In the genomic region with DNA sequence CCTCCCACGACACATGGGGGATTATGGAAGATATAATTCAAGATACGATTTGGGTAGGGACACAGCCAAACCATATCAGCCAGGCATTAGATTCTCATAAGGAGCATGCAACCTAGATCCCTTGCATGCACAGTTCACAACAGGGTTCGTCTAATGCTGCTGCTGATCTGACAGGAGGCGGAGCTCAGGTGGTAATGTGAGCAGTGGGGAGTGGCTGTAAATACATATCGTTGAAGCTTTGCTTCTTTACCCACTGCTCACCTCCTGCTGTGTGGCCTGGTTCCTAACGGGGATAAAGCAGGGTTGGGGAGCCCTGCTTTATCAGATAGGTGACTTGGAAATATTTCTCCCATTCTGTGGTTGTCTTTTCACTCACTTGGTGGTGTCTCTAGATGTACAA, we compare ENCODE assay signal across 17 cellular contexts. TPM values are rescaled to one million over a fixed set of nuclear protein-coding genes. Genes with fewer than 3 reads are reported as not detected.
DNase-seq lines count a peak whose midpoint lies in the region; ATAC-seq and TF ChIP-seq lines count a peak whose summit lies in the region.
"Had no signal": no experiment of that assay in that cellular context is flagged by ENCODE, and none has a peak within 500 bp of the region (broad histone marks: within the 10 kb centered on the region; RNA-seq: fewer than 3 reads in every experiment).

No MANE protein-coding gene starts in this region.

- peak; percentile 79 for ATAC-seq in GM23338
- peak; percentile 73 for ATAC-seq in WTC11
- ATAC-seq: CD8-positive, alpha-beta T cell; HepG2 had no signal

- no peak overlapping the region for H2BK5ac ChIP-seq in neuronal stem cell (ENCODE audit: low read length)

- H2AFZ ChIP-seq in GM23338, result no peak overlapping the region
- H2AFZ ChIP-seq in neuronal stem cell (ENCODE audit: low read length), result no peak overlapping the region

- no peak overlapping the region for H2BK12ac ChIP-seq in neuronal stem cell (ENCODE audit: low read length)

- H3K36me3 Mint-ChIP-seq in GM23338 (ENCODE audit: low read depth), result peaks cover 9% of the 10 kb centered on the region
- peaks cover 5% of the 10 kb centered on the region; the same call in 1 of the 2 replicates for H3K36me3 Mint-ChIP-seq in WTC11
- H3K36me3 Mint-ChIP-seq: CD8-positive, alpha-beta T cell had no signal

- no peak overlapping the region for H2BK15ac ChIP-seq in neuronal stem cell (ENCODE audit: low read length)

- H3K23ac ChIP-seq in neuronal stem cell (ENCODE audit: low read depth, low read length, poor library complexity), result no peak overlapping the region

- H3K79me1 ChIP-seq in neuronal stem cell (ENCODE audit: low read depth, low read length), result peaks cover 1% of the 10 kb centered on the region

- H3K27me3 Mint-ChIP-seq in GM23338 (ENCODE audit: insufficient read depth, low read depth, poor library complexity) (no peaks in the 10 kb centered on the region), WTC11 (ENCODE audit: low read depth) (no peaks in the 10 kb centered on the region)

- H2BK120ac ChIP-seq in neuronal stem cell (ENCODE audit: low read depth, low read length), result no peak overlapping the region

- peaks cover 81% of the 10 kb centered on the region for H3K79me2 ChIP-seq in GM23338 (replicated peaks; ENCODE audit: insufficient read depth)

- H3K9me3 Mint-ChIP-seq in GM23338 (peaks cover 9% of the 10 kb centered on the region; the same call in 2 of the 3 replicates), WTC11 (peaks cover 5% of the 10 kb centered on the region)
- H3K9me3 Mint-ChIP-seq: CD8-positive, alpha-beta T cell; HFFc6; IgD-negative memory B cell had no signal

- no peaks in the 10 kb centered on the region for H3K9me2 ChIP-seq in GM23338 (ENCODE audit: insufficient read depth)

- H3K36me3 ChIP-seq in GM23338 (ENCODE audit: insufficient read depth), result no peaks in the 10 kb centered on the region
- H3K36me3 ChIP-seq in HEK293 (ENCODE audit: control insufficient read depth in 2 of 2, insufficient read depth in 1 of 2, low read length in 2 of 2), result no peaks in the 10 kb centered on the region
- no peaks in the 10 kb centered on the region for H3K36me3 ChIP-seq in neuronal stem cell (replicated peaks in 1 of 2; ENCODE audit: control insufficient read depth in 2 of 2, insufficient read depth in 2 of 2, low read length in 2 of 2)
- H3K36me3 ChIP-seq: BLaER1 treated with 17β-estradiol and CSF1 and Interleukin-3, amounts not matched to agents 10 nM and 100 nM had no signal

- no peak overlapping the region for H3K18ac ChIP-seq in neuronal stem cell (ENCODE audit: low read length)

- H4K91ac ChIP-seq in neuronal stem cell (ENCODE audit: low read depth, low read length, poor library complexity), result no peak overlapping the region

- no CpG with 5 or more reads among the region's 6 CpGs for WGBS in neuronal stem cell (ENCODE audit: extremely low coverage in 2 of 2, insufficient read length in 2 of 2, insufficient replicate concordance in 1 of 2), 2 donors

- CTCF ChIA-PET in HEK293 (lab: Yijun Ruan, JAX), result interaction anchor here (0.7 kb wide), 2 partner anchors 12 to 859 kb away, joined by 4 read pairs; no protein-coding TSS in a partner anchor
- CTCF ChIA-PET in WTC11 (lab: Charles Lee), result interaction anchor here (1.7 kb wide), 1 partner anchor 73 kb away, joined by 7 read pairs; a partner anchor contains a TSS

- TF ChIP-seq CTCF in GM23338 (conservative IDR thresholded peaks at IDR 0.05; ENCODE audit: low read depth in 2 of 2), result no peak
- no peak for TF ChIP-seq CTCF in HEK293 (tag by site-specific recombination; IDR thresholded peaks at IDR 0.05)
- TF ChIP-seq CTCF in WTC11 (IDR thresholded peaks at IDR 0.05), result no peak

- H3K4ac ChIP-seq in neuronal stem cell (ENCODE audit: low read length), result no peak overlapping the region

- H3K27me3 ChIP-seq in GM23338 (ENCODE audit: insufficient read depth) (no peaks in the 10 kb centered on the region), neuronal stem cell (ENCODE audit: control insufficient read depth in 3 of 3, insufficient read depth in 3 of 3, low read depth in 1 of 3, low read length in 3 of 3) (peaks cover 0 to 4% (median 0%) of the 10 kb centered on the region in 3 experiments)
- H3K27me3 ChIP-seq: BLaER1 treated with 17β-estradiol and CSF1 and Interleukin-3, amounts not matched to agents 10 nM and 100 nM had no signal

- H4K20me1 ChIP-seq in GM23338 (replicated peaks; ENCODE audit: insufficient read depth), result 0 out of 2 replicates have a peak, but pooled peaks cover 4% of the 10 kb centered on the region
- H4K20me1 ChIP-seq: BLaER1 treated with 17β-estradiol and CSF1 and Interleukin-3, amounts not matched to agents 10 nM and 100 nM had no signal

- H4K8ac ChIP-seq in neuronal stem cell (ENCODE audit: low read depth, low read length), result peak overlapping the region; percentile 72

- POLR2A ChIA-PET in HEK293 (lab: Yijun Ruan, JAX) (interaction anchor here (0.7 kb wide), 1 partner anchor 21 kb away, joined by 4 read pairs; no protein-coding TSS in a partner anchor), WTC11 (lab: Charles Lee) (interaction anchor here (0.6 to 0.7 kb wide), 2 partner anchors 33 to 65 kb away, joined by 3 to 4 read pairs; no protein-coding TSS in a partner anchor)

- H3K4me3 Mint-ChIP-seq in GM23338 (no peak overlapping the region), WTC11 (no peak overlapping the region)
- H3K4me3 Mint-ChIP-seq: B cell; CD8-positive, alpha-beta T cell; HFFc6; IgD-negative memory B cell had no signal

- H3K4me2 ChIP-seq in GM23338 (peak overlapping the region; percentile 13; the same call in 1 of the 2 replicates), neuronal stem cell (ENCODE audit: insufficient read depth, low read length, poor library complexity, severe bottlenecking) (no peak overlapping the region)
- H3K4me2 ChIP-seq: BLaER1 treated with 17β-estradiol and CSF1 and Interleukin-3, amounts not matched to agents 10 nM and 100 nM had no signal

- H3K14ac ChIP-seq in neuronal stem cell (ENCODE audit: low read length), result no peak overlapping the region

- H3K27ac ChIP-seq in GM23338 (ENCODE audit: low read depth) (peak overlapping the region; percentile 63), HEK293 (ENCODE audit: extremely low read depth, low read depth, low read length) (no peak overlapping the region), neuronal stem cell (replicated peaks; ENCODE audit: low read length) (no peak overlapping the region)
- H3K27ac ChIP-seq: BLaER1 treated with 17β-estradiol and CSF1 and Interleukin-3, amounts not matched to agents 10 nM and 100 nM had no signal

- H3K4me3 ChIP-seq in GM23338, result no peak overlapping the region
- no peak overlapping the region for H3K4me3 ChIP-seq in HEK293 (ENCODE audit: low read depth, low read length)
- no peak overlapping the region for H3K4me3 ChIP-seq in neuronal stem cell (ENCODE audit: low read length in 2 of 2)
- H3K4me3 ChIP-seq: BLaER1 treated with 17β-estradiol and CSF1 and Interleukin-3, amounts not matched to agents 10 nM and 100 nM had no signal

- H3K9ac ChIP-seq in neuronal stem cell (ENCODE audit: low read depth, low read length, poor library complexity), result no peak overlapping the region
- H3K9ac ChIP-seq: BLaER1 treated with 17β-estradiol and CSF1 and Interleukin-3, amounts not matched to agents 10 nM and 100 nM had no signal

- H3K27ac Mint-ChIP-seq in GM23338 (no peak overlapping the region), WTC11 (no peak overlapping the region)
- H3K27ac Mint-ChIP-seq: B cell; CD8-positive, alpha-beta T cell; HFFc6; IgD-negative memory B cell had no signal

- DNase-seq in GM23338 (ENCODE audit: low spot score) (peak; percentile 40), WTC11 (ENCODE audit: low spot score) (peak; percentile 26), neuronal stem cell (ENCODE audit: low spot score) (no peak), GOT3 (lab: John Stamatoyannopoulos, UW) (no peak), cerebellar cortex (ENCODE audit: low spot score) (no peak), NCI-H524 (lab: John Stamatoyannopoulos, UW) (no peak)
- DNase-seq: Calu3; CD8-positive, alpha-beta T cell; DMS79 treated with DMSO at 0.1 percent for 48 hours; GF-D8; HCEC 1CT; HFFc6 had no signal

- H3K4me1 Mint-ChIP-seq in GM23338 (peaks cover 12% of the 10 kb centered on the region), WTC11 (peaks cover 24% of the 10 kb centered on the region)
- H3K4me1 Mint-ChIP-seq: B cell had no signal

- no peak overlapping the region for H2AK5ac ChIP-seq in neuronal stem cell (ENCODE audit: low read depth, low read length)

- no peaks in the 10 kb centered on the region for H3K9me3 ChIP-seq in HEK293 (ENCODE audit: control insufficient read depth, insufficient read depth, low read depth, low read length)
- H3K9me3 ChIP-seq in neuronal stem cell (replicated peaks in 1 of 2; ENCODE audit: control insufficient read depth in 2 of 2, insufficient read depth in 1 of 2, low read depth in 1 of 2, low read length in 2 of 2), result peaks cover 0 to 2% of the 10 kb centered on the region in 2 donors

- H3K4me1 ChIP-seq in GM23338 (ENCODE audit: insufficient read depth) (peaks cover 19% of the 10 kb centered on the region), HEK293 (ENCODE audit: control insufficient read depth, insufficient read depth, low read length) (no peaks in the 10 kb centered on the region), neuronal stem cell (ENCODE audit: control insufficient read depth in 2 of 2, insufficient read depth in 1 of 2, low read depth in 1 of 2, low read length in 2 of 2) (no peaks in the 10 kb centered on the region)
- H3K4me1 ChIP-seq: BLaER1 treated with 17β-estradiol and CSF1 and Interleukin-3, amounts not matched to agents 10 nM and 100 nM had no signal

- no peaks in the 10 kb centered on the region for H3F3A ChIP-seq in GM23338 (replicated peaks; ENCODE audit: low read depth)

TF ChIP-seq in HEK293, 187 proteins besides CTCF, POLR2A, EP300 and RAD21 (continues in another document):
- TF ChIP-seq ZNF610 (tag by site-specific recombination; IDR thresholded peaks at IDR 0.05; ENCODE audit: borderline replicate concordance), result peak; percentile 99

TF ChIP-seq in WTC11, 78 proteins besides CTCF, POLR2A, EP300 and RAD21 (continues in another document):
- no peak for TF ChIP-seq MYBL2 (CRISPR knock-in tag; IDR thresholded peaks at IDR 0.05)
- TF ChIP-seq, protein P1, sequence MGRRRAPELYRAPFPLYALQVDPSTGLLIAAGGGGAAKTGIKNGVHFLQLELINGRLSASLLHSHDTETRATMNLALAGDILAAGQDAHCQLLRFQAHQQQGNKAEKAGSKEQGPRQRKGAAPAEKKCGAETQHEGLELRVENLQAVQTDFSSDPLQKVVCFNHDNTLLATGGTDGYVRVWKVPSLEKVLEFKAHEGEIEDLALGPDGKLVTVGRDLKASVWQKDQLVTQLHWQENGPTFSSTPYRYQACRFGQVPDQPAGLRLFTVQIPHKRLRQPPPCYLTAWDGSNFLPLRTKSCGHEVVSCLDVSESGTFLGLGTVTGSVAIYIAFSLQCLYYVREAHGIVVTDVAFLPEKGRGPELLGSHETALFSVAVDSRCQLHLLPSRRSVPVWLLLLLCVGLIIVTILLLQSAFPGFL (CRISPR knock-in tag; IDR thresholded peaks at IDR 0.05; ENCODE audit: borderline replicate concordance), result no peak
- no peak for TF ChIP-seq NR1H2 (CRISPR knock-in tag; IDR thresholded peaks at IDR 0.05)
- TF ChIP-seq MXD4 (CRISPR knock-in tag; IDR thresholded peaks at IDR 0.05; ENCODE audit: borderline replicate concordance), result no peak

RNA-seq across cellular contexts. Expression of a gene that starts 14.8 kb away (rescaled TPM):
- 5.6 and 6.1 TPM in 2 replicates for total RNA-seq in GM23338 (2014; rRNA removed; shearing (Covaris generic))
- polyA plus RNA-seq in GM23338 (2016; fragmentation: Nextera tagmentation; extraction: Ambion mirVana), result 2.2 and 2.4 TPM in 2 replicates
- total RNA-seq in WTC11 (2021), result 5.2 to 5.6 TPM (median 5.5 TPM) in 3 replicates
- polyA plus RNA-seq in neuronal stem cell (2013, experiment 1 of 2), result 5.7 TPM
- 6.0 TPM for polyA plus RNA-seq in neuronal stem cell (2013, experiment 2 of 2)
- total RNA-seq: HepG2 had no signal
- polyA plus RNA-seq: HepG2, IgD-negative memory B cell had no signal

Comparison
In these comparisons a context has a peak if more than half of its experiments do, and no peak if none do; other contexts are left out.
1. DNase-seq: peak in GM23338 (single experiment) and WTC11 (single experiment); none in neuronal stem cell (single experiment), GOT3 (single experiment), cerebellar cortex (single experiment) and NCI-H524 (0 of 2).